36 cellular contexts compared by ENCODE assay signal in genomic region chr7:130208511-130208910, GRCh38. TPM values are rescaled to one million over a fixed set of nuclear protein-coding genes. Genes with fewer than 3 reads are reported as not detected.
"Had no signal": no experiment of that assay in that cellular context is flagged by ENCODE, and none has a peak within 500 bp of the region (broad histone marks: within the 10 kb centered on the region; RNA-seq: fewer than 3 reads in every experiment).

No MANE protein-coding gene starts in this region.

- DNase-seq: activated CD4-positive, alpha-beta memory T cell treated with anti-CD3 and anti-CD28 coated beads for 36 hours; activated CD4-positive, alpha-beta T cell treated with anti-CD3 and anti-CD28 coated beads for 48 hours; activated CD8-positive, alpha-beta memory T cell treated with anti-CD3 and anti-CD28 coated beads, Interleukin-2, amount 50 U/mL, for 4 hours; activated gamma-delta T cell; activated naive CD4-positive, alpha-beta T cell treated with anti-CD3 and anti-CD28 coated beads, Interleukin-2, amount 10 ng/mL, durations not matched to agents 7 days and 5 days; activated naive CD8-positive, alpha-beta T cell treated with anti-CD3 and anti-CD28 coated beads, Interleukin-2, amount 10 ng/mL, durations not matched to agents 7 days and 5 days; activated T-cell treated with anti-CD3 and anti-CD28 coated beads, Interleukin-2, amount 50 U/mL, for 1 hour; amygdala; central memory CD4-positive, alpha-beta T cell; head of caudate nucleus; hypothalamus; immature natural killer cell; kidney; left colon; mammary epithelial cell; naive B cell; nephron progenitor cell; right lobe of liver; stimulated activated CD4-positive, alpha-beta T cell treated with anti-CD3 and anti-CD28 coated beads, Interleukin-12 subunit alpha, Interleukin-12 subunit beta, amount 100 ng/mL, for 4 hours; stimulated activated CD4-positive, alpha-beta T cell treated with anti-CD3 and anti-CD28 coated beads, Interleukin-4, amount 100 ng/mL, for 1 hour; stimulated activated naive CD8-positive, alpha-beta T cell treated with anti-CD3 and anti-CD28 coated beads, Interleukin-15, amount 100 ng/mL, for 72 hours; substantia nigra; T-helper 17 cell; T1000; WERI-Rb-1 had no signal

- H3K36me3 ChIP-seq: breast epithelium, neutrophil, right lobe of liver, vagina had no signal

- H3K4me3 ChIP-seq: breast epithelium, esophagus muscularis mucosa, right lobe of liver, vagina had no signal

- H3K27me3 ChIP-seq: breast epithelium, neutrophil, right lobe of liver, vagina had no signal

- H3K27ac ChIP-seq: breast epithelium, esophagus muscularis mucosa, neutrophil, right lobe of liver, WERI-Rb-1 had no signal

- H3K9me3 ChIP-seq: breast epithelium, esophagus muscularis mucosa, neutrophil, right lobe of liver, vagina had no signal

RNA-seq across cellular contexts. Expression of gene SSMEM1, which starts 0.9 kb away (rescaled TPM):
- total RNA-seq: activated CD4-positive, alpha-beta memory T cell treated with anti-CD3 and anti-CD28 coated beads for 36 hours; activated CD8-positive, alpha-beta memory T cell treated with anti-CD3 and anti-CD28 coated beads for 36 hours; activated naive CD8-positive, alpha-beta T cell treated with anti-CD3 and anti-CD28 coated beads, Interleukin-2, amount 10 ng/mL, durations not matched to agents 7 days and 5 days; breast epithelium; esophagus muscularis mucosa; kidney; left colon; liver; mammary epithelial cell; mesothelial cell of epicardium; osteocyte; posterior vena cava; renal cortical epithelial cell; right lobe of liver; skeletal muscle tissue; T-helper 17 cell; vagina had no signal
- polyA plus RNA-seq: immature natural killer cell, liver, mammary epithelial cell had no signal

RNA-seq across cellular contexts. Expression of gene CPA2, which starts 58.2 kb away (rescaled TPM):
- total RNA-seq: activated CD8-positive, alpha-beta memory T cell treated with anti-CD3 and anti-CD28 coated beads for 36 hours; activated naive CD8-positive, alpha-beta T cell treated with anti-CD3 and anti-CD28 coated beads, Interleukin-2, amount 10 ng/mL, durations not matched to agents 7 days and 5 days; breast epithelium; esophagus muscularis mucosa; kidney; liver; osteocyte; renal cortical epithelial cell; right lobe of liver; T-helper 17 cell; vagina had no signal
- polyA plus RNA-seq: immature natural killer cell, liver had no signal
